In the genomic region with DNA sequence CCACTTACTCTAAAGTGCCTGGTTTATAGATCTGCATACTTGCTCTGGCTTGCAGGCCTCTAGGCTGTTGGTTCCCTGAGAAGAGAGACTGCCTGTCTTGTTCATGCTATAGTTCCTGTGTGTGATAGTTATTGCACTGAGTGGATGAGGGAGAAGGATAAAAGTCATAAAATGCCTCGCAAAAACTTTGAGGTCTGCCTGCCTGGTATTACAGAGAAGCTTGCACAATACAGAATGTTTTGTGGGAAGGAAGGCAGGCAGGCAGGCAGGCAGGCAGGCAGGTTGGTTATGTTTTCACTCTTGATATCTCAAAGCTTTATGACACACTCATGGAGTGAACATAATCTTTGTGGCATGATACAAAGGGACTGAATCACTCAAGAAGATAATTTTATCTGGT, we compare ENCODE assay signal across 1 cellular context.
A peak's percentile ranks its signal among the peaks of the same experiment; 100 is the strongest.
TF ChIP-seq lines count a peak whose summit lies in the region.

No MANE protein-coding gene starts in this region.

TF ChIP-seq in HEK293, 187 proteins besides CTCF, POLR2A, EP300 and RAD21 (continued from another document):
- TF ChIP-seq, protein P1, sequence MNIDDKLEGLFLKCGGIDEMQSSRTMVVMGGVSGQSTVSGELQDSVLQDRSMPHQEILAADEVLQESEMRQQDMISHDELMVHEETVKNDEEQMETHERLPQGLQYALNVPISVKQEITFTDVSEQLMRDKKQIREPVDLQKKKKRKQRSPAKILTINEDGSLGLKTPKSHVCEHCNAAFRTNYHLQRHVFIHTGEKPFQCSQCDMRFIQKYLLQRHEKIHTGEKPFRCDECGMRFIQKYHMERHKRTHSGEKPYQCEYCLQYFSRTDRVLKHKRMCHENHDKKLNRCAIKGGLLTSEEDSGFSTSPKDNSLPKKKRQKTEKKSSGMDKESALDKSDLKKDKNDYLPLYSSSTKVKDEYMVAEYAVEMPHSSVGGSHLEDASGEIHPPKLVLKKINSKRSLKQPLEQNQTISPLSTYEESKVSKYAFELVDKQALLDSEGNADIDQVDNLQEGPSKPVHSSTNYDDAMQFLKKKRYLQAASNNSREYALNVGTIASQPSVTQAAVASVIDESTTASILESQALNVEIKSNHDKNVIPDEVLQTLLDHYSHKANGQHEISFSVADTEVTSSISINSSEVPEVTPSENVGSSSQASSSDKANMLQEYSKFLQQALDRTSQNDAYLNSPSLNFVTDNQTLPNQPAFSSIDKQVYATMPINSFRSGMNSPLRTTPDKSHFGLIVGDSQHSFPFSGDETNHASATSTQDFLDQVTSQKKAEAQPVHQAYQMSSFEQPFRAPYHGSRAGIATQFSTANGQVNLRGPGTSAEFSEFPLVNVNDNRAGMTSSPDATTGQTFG (tag by site-specific recombination; IDR thresholded peaks at IDR 0.05; ENCODE audit: borderline replicate concordance): no peak
- TF ChIP-seq ZFP69B (tag by site-specific recombination; IDR thresholded peaks at IDR 0.05) (no peak), TRIM28 (IDR thresholded peaks at IDR 0.05; ENCODE audit: borderline replicate concordance, low read length) (peak; percentile 71), ZNF571 (tag by site-specific recombination; IDR thresholded peaks at IDR 0.05) (no peak), ZNF214 (tag by site-specific recombination; IDR thresholded peaks at IDR 0.05; ENCODE audit: borderline replicate concordance) (no peak), ZNF341 (tag by site-specific recombination; IDR thresholded peaks at IDR 0.05; ENCODE audit: low read depth) (no peak), GLI2 (tag by site-specific recombination; IDR thresholded peaks at IDR 0.05; ENCODE audit: borderline replicate concordance, low read depth) (no peak)
- TF ChIP-seq, protein P2, sequence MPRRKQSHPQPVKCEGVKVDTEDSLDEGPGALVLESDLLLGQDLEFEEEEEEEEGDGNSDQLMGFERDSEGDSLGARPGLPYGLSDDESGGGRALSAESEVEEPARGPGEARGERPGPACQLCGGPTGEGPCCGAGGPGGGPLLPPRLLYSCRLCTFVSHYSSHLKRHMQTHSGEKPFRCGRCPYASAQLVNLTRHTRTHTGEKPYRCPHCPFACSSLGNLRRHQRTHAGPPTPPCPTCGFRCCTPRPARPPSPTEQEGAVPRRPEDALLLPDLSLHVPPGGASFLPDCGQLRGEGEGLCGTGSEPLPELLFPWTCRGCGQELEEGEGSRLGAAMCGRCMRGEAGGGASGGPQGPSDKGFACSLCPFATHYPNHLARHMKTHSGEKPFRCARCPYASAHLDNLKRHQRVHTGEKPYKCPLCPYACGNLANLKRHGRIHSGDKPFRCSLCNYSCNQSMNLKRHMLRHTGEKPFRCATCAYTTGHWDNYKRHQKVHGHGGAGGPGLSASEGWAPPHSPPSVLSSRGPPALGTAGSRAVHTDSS (tag by site-specific recombination; IDR thresholded peaks at IDR 0.05): no peak
